In the genomic region with DNA sequence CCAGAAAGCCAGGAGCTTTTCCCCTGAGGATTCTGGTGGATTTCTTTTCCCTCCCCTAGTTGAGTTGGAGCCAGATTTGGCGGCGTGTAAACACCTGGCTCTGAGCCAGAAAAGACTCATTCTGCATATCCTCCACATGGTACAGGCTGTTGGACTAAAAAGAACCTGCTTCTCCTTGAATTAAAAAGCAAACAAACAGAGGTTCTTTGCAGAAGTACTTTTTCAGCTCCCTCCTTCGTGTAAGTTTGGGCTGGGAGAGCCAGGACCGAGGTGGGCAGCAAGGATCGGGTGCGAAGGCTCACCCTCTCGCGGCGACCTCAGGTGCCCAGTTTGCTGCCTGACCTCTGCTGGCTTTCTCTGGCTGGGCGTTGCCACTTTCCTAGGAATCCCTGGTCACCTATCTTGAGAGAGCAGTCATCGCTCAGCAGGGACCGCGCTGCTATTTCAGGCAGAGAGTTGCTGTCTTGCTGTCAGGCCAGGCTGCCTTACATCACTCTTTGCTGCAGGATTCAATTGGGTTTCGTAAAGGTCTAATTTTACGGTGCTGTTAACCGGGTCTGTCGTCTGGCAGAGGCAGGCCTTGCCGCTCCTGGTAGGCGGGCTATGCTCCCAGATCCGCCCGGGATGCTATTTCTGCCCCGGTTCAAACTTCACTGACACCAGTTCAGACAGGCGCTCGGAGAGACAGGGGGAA, we compare ENCODE assay signal across 8 cellular contexts. TPM values are rescaled to one million over a fixed set of nuclear protein-coding genes. Genes with fewer than 3 reads are reported as not detected.
DNase-seq lines count a peak whose midpoint lies in the region; ATAC-seq, FAIRE-seq and TF ChIP-seq lines count a peak whose summit lies in the region.

No MANE protein-coding gene starts in this region.

- DNase-seq in AG20443 (ENCODE audit: low spot score) (peak; percentile 79), NCI-H1694 treated with DMSO at 0.1 percent for 48 hours (lab: John Stamatoyannopoulos, UW) (peak; percentile 75), breast epithelium (ENCODE audit: low spot score in 2 of 2) (no peak), kidney (peak; percentile 81), tibial artery (peak; percentile 73 to 88)
- no peak for DNase-seq in stimulated activated CD4-positive, alpha-beta T cell treated with anti-CD3 and anti-CD28 coated beads, Interleukin-12 subunit alpha, Interleukin-12 subunit beta, amount 100 ng/mL, for 4 hours

- TF ChIP-seq CTCF in breast epithelium (IDR thresholded peaks at IDR 0.05) (no peak), kidney (IDR thresholded peaks at IDR 0.05; ENCODE audit: borderline replicate concordance, extremely low read depth, insufficient read depth) (no peak), tibial artery (IDR thresholded peaks at IDR 0.05) (no peak)

- H3K9ac ChIP-seq in kidney (ENCODE audit: low read length in 2 of 2) = peak overlapping the region; percentile 63 to 83

- no peaks in the 10 kb centered on the region for H3K4me1 ChIP-seq in breast epithelium
- H3K4me1 ChIP-seq in kidney (ENCODE audit: control insufficient read depth in 1 of 2, insufficient read depth in 1 of 2, low read depth in 1 of 2, low read length in 2 of 2) = peaks cover 0 to 9% of the 10 kb centered on the region in 2 donors
- peaks cover 0 to 51% (median 20%) of the 10 kb centered on the region in 4 donors for H3K4me1 ChIP-seq in tibial artery

- peak overlapping the region; percentile 10 to 40 (median 17) for H3K4me3 ChIP-seq in breast epithelium
- peak overlapping the region; percentile 49 to 54 for H3K4me3 ChIP-seq in kidney (ENCODE audit: low read length in 2 of 2)
- peak overlapping the region; percentile 48 to 59 for H3K4me3 ChIP-seq in tibial artery

- H3K27ac ChIP-seq in breast epithelium (peak overlapping the region; percentile 43 to 68), kidney (ENCODE audit: low read depth in 2 of 2, low read length in 2 of 2) (peak overlapping the region; percentile 87 to 90), tibial artery (peak overlapping the region; percentile 81 to 84)

- FAIRE-seq in kidney (lab: Jason Lieb, UNC) = no peak

- no peak for TF ChIP-seq POLR2A in breast epithelium (IDR thresholded peaks at IDR 0.05)

- H3K27me3 ChIP-seq in breast epithelium (peaks cover 0 to 4% of the 10 kb centered on the region in 2 donors), tibial artery (no peaks in the 10 kb centered on the region)

- H3K36me3 ChIP-seq in breast epithelium (no peaks in the 10 kb centered on the region), kidney (ENCODE audit: control insufficient read depth in 1 of 2, insufficient read depth in 2 of 2, low read length in 2 of 2) (no peaks in the 10 kb centered on the region), tibial artery (no peaks in the 10 kb centered on the region)

- ATAC-seq in GM18868 (IDR thresholded peaks at IDR 0.05; ENCODE audit: unreplicated experiment) (no peak), GM21390 (IDR thresholded peaks at IDR 0.05; ENCODE audit: unreplicated experiment) (no peak)

- intact Hi-C loops in breast epithelium (cut with DNase I; ENCODE audit: low total_unique reads) (no loop called here), kidney (cut with DNase I) (no loop called here), tibial artery (cut with DNase I; ENCODE audit: low total_unique reads) (loop anchor here (5.0 to 10.0 kb wide), 4 partner anchors 338 to 564 kb away; no protein-coding TSS in a partner anchor)

- H3K9me3 ChIP-seq in breast epithelium (no peaks in the 10 kb centered on the region), kidney (ENCODE audit: control insufficient read depth in 1 of 2, low read length in 2 of 2) (no peaks in the 10 kb centered on the region), tibial artery (no peaks in the 10 kb centered on the region)

RNA-seq across cellular contexts. Expression of a gene that starts 3.2 kb away (rescaled TPM):
- total RNA-seq in breast epithelium (1 to 10 TPM; 2.6 to 3.4 (median 3.4) TPM), kidney (10.2 TPM)
- 4.2 TPM for polyA plus RNA-seq in kidney (ENCODE audit: insufficient read depth, low read depth, low replicate concordance)

Comparison
In these comparisons a context has a peak if more than half of its experiments do, and no peak if none do; other contexts are left out.
1. DNase-seq: peak in AG20443 (single experiment), NCI-H1694 treated with DMSO at 0.1 percent for 48 hours (single experiment), kidney (single experiment) and tibial artery (2 of 2); none in breast epithelium (0 of 2) and stimulated activated CD4-positive, alpha-beta T cell treated with anti-CD3 and anti-CD28 coated beads, Interleukin-12 subunit alpha, Interleukin-12 subunit beta, amount 100 ng/mL, for 4 hours (single experiment).
2. Peak in every context shown above with its lines, with median percentiles within 50 percentile points of each other: H3K27ac ChIP-seq and H3K4me3 ChIP-seq.